In the genomic region with DNA sequence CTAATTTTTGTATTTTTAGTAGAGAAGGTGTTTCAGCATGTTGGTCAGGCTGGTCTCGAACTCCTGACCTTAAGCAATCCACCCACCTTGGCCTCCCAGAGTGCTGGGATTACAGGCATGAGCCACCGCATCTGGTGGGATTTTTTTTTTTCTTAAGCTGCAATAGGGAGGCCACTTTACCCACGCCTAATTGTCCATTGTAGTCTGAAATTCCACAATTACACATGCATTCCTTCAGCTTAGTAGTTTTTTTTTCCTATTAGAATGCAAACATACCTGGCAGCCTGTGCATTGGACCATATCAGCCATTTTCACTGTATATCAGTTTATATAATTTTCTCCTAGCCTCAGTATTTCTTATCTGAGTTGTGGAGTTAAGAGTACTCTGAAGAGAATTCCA, we compare ENCODE assay signal across 32 cellular contexts.
"Had no signal": no experiment of that assay in that cellular context is flagged by ENCODE, and none has a peak within 500 bp of the region (broad histone marks: within the 10 kb centered on the region; RNA-seq: fewer than 3 reads in every experiment).

No MANE protein-coding gene starts in this region.

- H3K27me3 ChIP-seq: adrenal gland, body of pancreas, cardiac muscle cell, colonic mucosa, foreskin keratinocyte had no signal

- H3K27ac Mint-ChIP-seq: activated B cell treated with CpG ODN at 0.5 μM for 24 hours; activated CD8-positive, alpha-beta T cell treated with anti-CD3 and anti-CD28 coated beads for 36 hours; activated naive CD4-positive, alpha-beta T cell treated with anti-CD3 and anti-CD28 coated beads for 36 hours; activated naive CD4-positive, alpha-beta T cell treated with anti-CD3 and anti-CD28 coated beads, Interleukin-2, amount 50 U/mL, for 24 hours; activated naive CD8-positive, alpha-beta T cell treated with anti-CD3 and anti-CD28 coated beads for 36 hours; activated naive CD8-positive, alpha-beta T cell treated with anti-CD3 and anti-CD28 coated beads, Interleukin-2, amount 50 U/mL, for 24 hours; activated T-helper 1 cell treated with anti-CD3 and anti-CD28 coated beads, Interleukin-12 subunit alpha, Interleukin-12 subunit beta, Interleukin-2, Interleukin-4 antibody, amounts not matched to agents 30 ng/mL and 10 ng/mL and 1 ng/mL, durations not matched to agents 14 hours and 24 hours and 36 hours; activated T-helper 2 cell treated with anti-CD3 and anti-CD28 coated beads, Interferon-gamma antibody, Interleukin-2, Interleukin-4, amounts not matched to agents 10 μg/mL and 5 μg/mL and 100 μg/mL, durations not matched to agents 14 hours and 24 hours and 36 hours; T-helper 17 cell; T-helper 2 cell treated with Interferon-gamma antibody and Interleukin-4, amounts not matched to agents 5 μg/mL and 100 μg/mL, for 36 hours had no signal

- H3K9me3 Mint-ChIP-seq: activated B cell treated with CpG ODN at 0.5 μM for 24 hours; activated CD8-positive, alpha-beta T cell treated with anti-CD3 and anti-CD28 coated beads for 36 hours; activated naive CD4-positive, alpha-beta T cell treated with anti-CD3 and anti-CD28 coated beads for 36 hours; activated naive CD4-positive, alpha-beta T cell treated with anti-CD3 and anti-CD28 coated beads, Interleukin-2, amount 50 U/mL, for 24 hours; activated naive CD8-positive, alpha-beta T cell treated with anti-CD3 and anti-CD28 coated beads for 36 hours; activated T-helper 1 cell treated with anti-CD3 and anti-CD28 coated beads, Interleukin-12 subunit alpha, Interleukin-12 subunit beta, Interleukin-2, Interleukin-4 antibody, amounts not matched to agents 30 ng/mL and 10 ng/mL and 1 ng/mL, durations not matched to agents 14 hours and 24 hours and 36 hours; activated T-helper 2 cell treated with anti-CD3 and anti-CD28 coated beads, Interferon-gamma antibody, Interleukin-2, Interleukin-4, amounts not matched to agents 10 μg/mL and 5 μg/mL and 100 μg/mL, durations not matched to agents 14 hours and 24 hours and 36 hours; T-helper 2 cell treated with Interferon-gamma antibody and Interleukin-4, amounts not matched to agents 5 μg/mL and 100 μg/mL, for 36 hours had no signal

- H3K4me3 Mint-ChIP-seq: activated B cell treated with CpG ODN at 0.5 μM for 24 hours; activated CD8-positive, alpha-beta T cell treated with anti-CD3 and anti-CD28 coated beads for 36 hours; activated naive CD4-positive, alpha-beta T cell treated with anti-CD3 and anti-CD28 coated beads for 36 hours; activated naive CD4-positive, alpha-beta T cell treated with anti-CD3 and anti-CD28 coated beads, Interleukin-2, amount 50 U/mL, for 24 hours; activated naive CD8-positive, alpha-beta T cell treated with anti-CD3 and anti-CD28 coated beads for 36 hours; activated naive CD8-positive, alpha-beta T cell treated with anti-CD3 and anti-CD28 coated beads, Interleukin-2, amount 50 U/mL, for 24 hours; activated T-helper 1 cell treated with anti-CD3 and anti-CD28 coated beads, Interleukin-12 subunit alpha, Interleukin-12 subunit beta, Interleukin-2, Interleukin-4 antibody, amounts not matched to agents 30 ng/mL and 10 ng/mL and 1 ng/mL, durations not matched to agents 14 hours and 24 hours and 36 hours; T-helper 17 cell; T-helper 2 cell treated with Interferon-gamma antibody and Interleukin-4, amounts not matched to agents 5 μg/mL and 100 μg/mL, for 36 hours had no signal

- H3K36me3 ChIP-seq: adrenal gland, cardiac muscle cell, colonic mucosa, gastroesophageal sphincter, heart right ventricle, WERI-Rb-1 had no signal

- H3K27ac ChIP-seq: adrenal gland, body of pancreas, cardiac muscle cell, colonic mucosa, foreskin keratinocyte, gastroesophageal sphincter, heart right ventricle, WERI-Rb-1 had no signal

- ATAC-seq: activated CD4-positive, CD25-positive, alpha-beta regulatory T cell treated with anti-CD3 and anti-CD28 coated beads, Interleukin-2, amount 50 U/mL, for 24 hours; activated CD8-positive, alpha-beta T cell treated with anti-CD3 and anti-CD28 coated beads for 36 hours; activated naive CD8-positive, alpha-beta T cell treated with anti-CD3 and anti-CD28 coated beads, Interleukin-2, amount 50 U/mL, for 24 hours; body of pancreas; gastroesophageal sphincter; heart right ventricle; T-helper 17 cell had no signal

- H3K36me3 Mint-ChIP-seq: activated naive CD4-positive, alpha-beta T cell treated with anti-CD3 and anti-CD28 coated beads, Interleukin-2, amount 50 U/mL, for 24 hours; activated naive CD8-positive, alpha-beta T cell treated with anti-CD3 and anti-CD28 coated beads for 36 hours had no signal

- H3K9me3 ChIP-seq: adrenal gland, body of pancreas, colonic mucosa, gastroesophageal sphincter, heart right ventricle had no signal

- DNase-seq: activated B cell treated with CpG ODN at 0.5 μM for 24 hours; activated CD4-positive, alpha-beta T cell treated with anti-CD3 and anti-CD28 coated beads for 48 hours; activated CD4-positive, alpha-beta T cell treated with anti-CD3 and anti-CD28 coated beads, Interleukin-2, amount 50 U/mL, for 1 hour; activated CD4-positive, alpha-beta T cell treated with anti-CD3 and anti-CD28 coated beads, Interleukin-2, amount 50 U/mL, for 48 hours; activated CD8-positive, alpha-beta memory T cell treated with anti-CD3 and anti-CD28 coated beads for 24 hours; activated CD8-positive, alpha-beta T cell treated with anti-CD3 and anti-CD28 coated beads for 36 hours; activated effector memory CD4-positive, alpha-beta T cell treated with anti-CD3 and anti-CD28 coated beads, Interleukin-2, amount 50 U/mL, for 16 hours; activated naive CD4-positive, alpha-beta T cell treated with anti-CD3 and anti-CD28 coated beads for 36 hours; activated naive CD8-positive, alpha-beta T cell treated with anti-CD3 and anti-CD28 coated beads for 36 hours; activated naive CD8-positive, alpha-beta T cell treated with anti-CD3 and anti-CD28 coated beads, Interleukin-2, amount 50 U/mL, for 24 hours; activated T-cell treated with anti-CD3 and anti-CD28 coated beads, Interleukin-2, amount 50 U/mL, for 48 hours; adrenal gland; amygdala; aorta; body of pancreas; central memory CD4-positive, alpha-beta T cell; cerebellar nuclear complex; colonic mucosa; effector CD8-positive, alpha-beta T cell; heart right ventricle; T-helper 1 cell; T-helper 17 cell; T1000; WERI-Rb-1 had no signal

- H3K4me1 ChIP-seq: adrenal gland, body of pancreas, colonic mucosa, gastroesophageal sphincter had no signal

- H3K4me1 Mint-ChIP-seq: activated B cell treated with CpG ODN at 0.5 μM for 24 hours; activated naive CD4-positive, alpha-beta T cell treated with anti-CD3 and anti-CD28 coated beads, Interleukin-2, amount 50 U/mL, for 24 hours; activated naive CD8-positive, alpha-beta T cell treated with anti-CD3 and anti-CD28 coated beads for 36 hours; activated naive CD8-positive, alpha-beta T cell treated with anti-CD3 and anti-CD28 coated beads, Interleukin-2, amount 50 U/mL, for 24 hours; T-helper 17 cell had no signal

- H3K27me3 Mint-ChIP-seq: activated CD8-positive, alpha-beta T cell treated with anti-CD3 and anti-CD28 coated beads for 36 hours had no signal

- H3K4me3 ChIP-seq: adrenal gland, body of pancreas, cardiac muscle cell, colonic mucosa, gastroesophageal sphincter, heart right ventricle had no signal
